In the genomic region with DNA sequence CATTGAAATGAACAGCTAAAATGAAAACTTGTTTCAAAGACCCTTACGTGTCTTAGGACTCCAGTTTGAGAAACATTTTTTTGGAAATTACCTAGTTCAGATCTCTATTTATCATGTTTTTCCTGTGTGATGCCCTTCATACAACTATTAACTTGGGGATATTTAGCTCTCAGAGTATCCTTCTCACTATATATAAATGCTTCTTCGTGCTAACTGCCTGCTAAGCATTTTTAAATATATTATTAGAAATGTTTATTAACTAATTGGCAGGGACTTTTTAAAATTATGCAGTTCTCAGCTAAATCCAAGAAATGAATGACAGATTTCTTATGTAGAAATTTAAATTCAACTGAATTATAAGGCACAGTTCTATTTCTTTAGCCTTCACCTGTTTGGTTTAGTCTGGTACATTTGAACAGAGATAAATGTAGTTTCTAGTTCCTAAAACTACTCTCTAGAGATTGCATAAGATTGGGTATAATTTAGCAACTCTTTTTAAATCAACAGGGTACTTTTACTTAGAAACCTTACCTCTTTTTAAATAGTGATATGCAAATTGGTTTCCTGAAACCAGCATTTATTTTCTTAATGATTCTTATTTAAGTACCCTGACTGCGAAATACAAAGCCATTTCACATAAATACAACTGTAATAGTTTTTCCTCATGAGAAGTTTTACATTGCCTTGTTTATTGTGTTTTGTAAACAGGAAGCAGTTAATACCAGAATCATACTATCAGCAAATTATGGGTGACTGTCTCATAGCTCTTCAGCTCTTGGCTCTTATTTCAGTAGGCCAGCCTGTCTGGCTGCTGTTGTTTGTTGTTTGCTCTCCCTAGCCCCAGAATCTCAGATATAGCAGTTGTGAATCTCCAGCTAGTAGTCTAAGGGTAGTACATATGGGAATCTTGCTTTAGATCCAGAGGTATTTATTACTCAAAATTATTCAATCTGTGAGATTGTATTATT, we compare ENCODE assay signal across 14 cellular contexts.
DNase-seq lines count a peak whose midpoint lies in the region; ATAC-seq lines count a peak whose summit lies in the region.
"Had no signal": no experiment of that assay in that cellular context is flagged by ENCODE, and none has a peak within 500 bp of the region (broad histone marks: within the 10 kb centered on the region; RNA-seq: fewer than 3 reads in every experiment).

No MANE protein-coding gene starts in this region.

- no peak overlapping the region for H3K27ac Mint-ChIP-seq in activated naive CD4-positive, alpha-beta T cell treated with anti-CD3 and anti-CD28 coated beads, Interleukin-2, amount 50 U/mL, for 72 hours
- H3K27ac Mint-ChIP-seq: activated naive CD8-positive, alpha-beta T cell had no signal

- peaks cover 0 to 10% of the 10 kb centered on the region in 2 donors for H3K36me3 Mint-ChIP-seq in activated naive CD4-positive, alpha-beta T cell treated with anti-CD3 and anti-CD28 coated beads, Interleukin-2, amount 50 U/mL, for 72 hours

- no peaks in the 10 kb centered on the region for H3K9me3 Mint-ChIP-seq in activated naive CD4-positive, alpha-beta T cell treated with anti-CD3 and anti-CD28 coated beads, Interleukin-2, amount 50 U/mL, for 72 hours

- ATAC-seq in left ventricle myocardium superior (peak; percentile 28), left cardiac atrium (no peak), GM18870 (IDR thresholded peaks at IDR 0.05; ENCODE audit: unreplicated experiment) (no peak)
- ATAC-seq in activated naive CD4-positive, alpha-beta T cell treated with anti-CD3 and anti-CD28 coated beads, Interleukin-2, amount 50 U/mL, for 72 hours = no peak

- intact Hi-C loops in left ventricle myocardium superior (cut with micrococcal nuclease) = no loop called here
- intact Hi-C loops in left cardiac atrium (cut with DNase I) = loop anchor here in 1 of 2 donors (10.0 kb wide), 1 partner anchor 158 kb away; a partner anchor contains a TSS

- DNase-seq in left ventricle myocardium superior (no peak), left cardiac atrium (no peak), NCI-H2196 (lab: John Stamatoyannopoulos, UW; ENCODE audit: unreplicated experiment) (peak; percentile 14), foreskin melanocyte (peak; percentile 21), NCI-H524 treated with DMSO at 0.1 percent for 48 hours (lab: John Stamatoyannopoulos, UW) (no peak)
- DNase-seq in activated naive CD4-positive, alpha-beta T cell treated with anti-CD3 and anti-CD28 coated beads, Interleukin-2, amount 50 U/mL, for 16 hours = no peak
- DNase-seq in activated naive CD4-positive, alpha-beta T cell treated with anti-CD3 and anti-CD28 coated beads, Interleukin-2, amount 50 U/mL, for 72 hours (ENCODE audit: low spot score in 2 of 2) = no peak
- DNase-seq: cerebellar nuclear complex; GF-D8; NCI-H187 treated with DMSO at 0.1 percent for 48 hours; stimulated activated CD4-positive, alpha-beta T cell treated with anti-CD3 and anti-CD28 coated beads, Interleukin-4, amount 100 ng/mL, for 24 hours; stimulated activated naive CD4-positive, alpha-beta T cell treated with Interleukin-2 at 50 U/mL for 16 hours had no signal

Comparison
In these comparisons a context has a peak if more than half of its experiments do, and no peak if none do; other contexts are left out.
1. DNase-seq: peak in NCI-H2196 (single experiment) and foreskin melanocyte (single experiment); none in left ventricle myocardium superior (single experiment), left cardiac atrium (single experiment), activated naive CD4-positive, alpha-beta T cell treated with anti-CD3 and anti-CD28 coated beads, Interleukin-2, amount 50 U/mL, for 16 hours (single experiment), activated naive CD4-positive, alpha-beta T cell treated with anti-CD3 and anti-CD28 coated beads, Interleukin-2, amount 50 U/mL, for 72 hours (0 of 2) and NCI-H524 treated with DMSO at 0.1 percent for 48 hours (single experiment).